Comparison of ENCODE assay signal across 7 cellular contexts in genomic region chr16:20910781-20911321, GRCh38. TPM values are rescaled to one million over a fixed set of nuclear protein-coding genes. Genes with fewer than 3 reads are reported as not detected.
DNase-seq lines count a peak whose midpoint lies in the region; ATAC-seq and TF ChIP-seq lines count a peak whose summit lies in the region.

No MANE protein-coding gene starts in this region.

- no peak for TF ChIP-seq CTCF in activated CD8-positive, alpha-beta T cell treated with anti-CD3 and anti-CD28 coated beads for 36 hours (IDR thresholded peaks at IDR 0.05)
- no peak for TF ChIP-seq CTCF in heart right ventricle (IDR thresholded peaks at IDR 0.05)

- H3K4me3 ChIP-seq in heart right ventricle: no peak overlapping the region

- peak overlapping the region; percentile 86 for H3K27ac Mint-ChIP-seq in activated CD8-positive, alpha-beta T cell treated with anti-CD3 and anti-CD28 coated beads for 36 hours

- peaks cover 23% of the 10 kb centered on the region for H3K36me3 Mint-ChIP-seq in activated CD8-positive, alpha-beta T cell treated with anti-CD3 and anti-CD28 coated beads for 36 hours (ENCODE audit: low read depth)

- peaks cover 51% of the 10 kb centered on the region for H3K4me1 Mint-ChIP-seq in activated CD8-positive, alpha-beta T cell treated with anti-CD3 and anti-CD28 coated beads for 36 hours (ENCODE audit: low read depth)

- peak; percentile 82 for ATAC-seq in activated CD8-positive, alpha-beta T cell treated with anti-CD3 and anti-CD28 coated beads for 36 hours
- ATAC-seq in heart right ventricle (peak; percentile 37 to 83 (median 68)), GM19035 (IDR thresholded peaks at IDR 0.05; ENCODE audit: unreplicated experiment) (no peak)

- DNase-seq in KBM-7 (peak; percentile 89), heart right ventricle (no peak), stromal cell of bone marrow (ENCODE audit: low read depth) (peak; percentile 95), medulla oblongata (ENCODE audit: extremely low spot score) (no peak)
- no peak for DNase-seq in activated CD8-positive, alpha-beta T cell treated with anti-CD3 and anti-CD28 coated beads for 36 hours
- no peak for DNase-seq in stimulated activated CD8-positive, alpha-beta memory T cell treated with anti-CD3 and anti-CD28 coated beads, Interleukin-4, amount 100 ng/mL, for 48 hours

- no peak overlapping the region for H3K4me3 Mint-ChIP-seq in activated CD8-positive, alpha-beta T cell treated with anti-CD3 and anti-CD28 coated beads for 36 hours

- no peaks in the 10 kb centered on the region for H3K27me3 ChIP-seq in heart right ventricle

- in situ Hi-C loops in KBM-7 (cut with MboI; ENCODE audit: low pct_unique_long_range_greater_than_20kb, low sequenced_read_pairs): no loop called here

- POLR2A ChIA-PET in activated CD8-positive, alpha-beta T cell treated with anti-CD3 and anti-CD28 coated beads for 36 hours (lab: Charles Lee): interaction anchor here (1.3 to 1.8 kb wide), 3 partner anchors 8 to 36 kb away, joined by 5 to 13 read pairs (median 5); partner anchors contain the start of genes DCUN1D3 and LYRM1

- no peaks in the 10 kb centered on the region for H3K9me3 Mint-ChIP-seq in activated CD8-positive, alpha-beta T cell treated with anti-CD3 and anti-CD28 coated beads for 36 hours

- no peaks in the 10 kb centered on the region for H3K36me3 ChIP-seq in heart right ventricle

- 29 to 50% methylated on average over 2 of the region's 2 CpGs for WGBS in heart right ventricle, 2 donors

- CTCF ChIA-PET in activated CD8-positive, alpha-beta T cell treated with anti-CD3 and anti-CD28 coated beads for 36 hours (lab: Charles Lee): interaction anchor here (1.3 to 1.9 kb wide), 4 partner anchors 9 to 28 kb away, joined by 3 to 5 read pairs (median 4); partner anchors contain the start of genes DCUN1D3 and LYRM1

- H3K27ac ChIP-seq in heart right ventricle: peak overlapping the region; percentile 20 to 88 (median 67)

- intact Hi-C loops in activated CD8-positive, alpha-beta T cell treated with anti-CD3 and anti-CD28 coated beads for 36 hours (cut with micrococcal nuclease): no loop called here
- intact Hi-C loops in heart right ventricle (cut with DNase I): loop anchor here in 2 of 10 donors (10.0 kb wide), 2 partner anchors 64 to 164 kb away; no protein-coding TSS in a partner anchor

- peaks cover 12 to 92% (median 36%) of the 10 kb centered on the region in 9 donors for H3K4me1 ChIP-seq in heart right ventricle

- H3K27me3 Mint-ChIP-seq in activated CD8-positive, alpha-beta T cell treated with anti-CD3 and anti-CD28 coated beads for 36 hours: no peaks in the 10 kb centered on the region

- H3K9me3 ChIP-seq in heart right ventricle: no peaks in the 10 kb centered on the region

RNA-seq across cellular contexts. Expression of gene LYRM1, which starts 10.3 kb away (rescaled TPM):
- total RNA-seq in activated CD8-positive, alpha-beta T cell treated with anti-CD3 and anti-CD28 coated beads for 36 hours: 10 to 100 TPM; 31.3 to 32.5 TPM
- 10 to 100 TPM; 37.4 to 69.1 (median 48.9) TPM for total RNA-seq in heart right ventricle
- 10 to 100 TPM; 59.9 to 69.4 TPM for polyA plus RNA-seq in heart right ventricle

RNA-seq across cellular contexts. Expression of gene DCUN1D3, which starts 10.7 kb away (rescaled TPM):
- 1 to 10 TPM; 5.9 to 6.9 TPM for total RNA-seq in activated CD8-positive, alpha-beta T cell treated with anti-CD3 and anti-CD28 coated beads for 36 hours
- total RNA-seq in heart right ventricle: 10 to 100 TPM in 6 of 10 donors, 1 to 10 TPM in 4; 7.8 to 32.6 (median 11.2) TPM
- polyA plus RNA-seq in heart right ventricle: 1 to 10 TPM; 3.4 to 4.2 TPM

Comparison
In these comparisons a context has a peak if more than half of its experiments do, and no peak if none do; other contexts are left out.
1. DNase-seq: peak in KBM-7 (single experiment) and stromal cell of bone marrow (single experiment); none in activated CD8-positive, alpha-beta T cell treated with anti-CD3 and anti-CD28 coated beads for 36 hours (single experiment), heart right ventricle (0 of 2), stimulated activated CD8-positive, alpha-beta memory T cell treated with anti-CD3 and anti-CD28 coated beads, Interleukin-4, amount 100 ng/mL, for 48 hours (single experiment) and medulla oblongata (single experiment).